Comparison of ENCODE assay signal across 2 cellular contexts in genomic region chr3:46587268-46587667, GRCh38.
TF ChIP-seq lines count a peak whose summit lies in the region.

No MANE protein-coding gene starts in this region.

TF ChIP-seq in WTC11, 78 proteins besides CTCF, POLR2A, EP300 and RAD21:
- TF ChIP-seq IRF1 (CRISPR knock-in tag; IDR thresholded peaks at IDR 0.05) (0 out of 2 replicates have a peak, but pooled peaks have one; percentile 42), MAX (CRISPR knock-in tag; IDR thresholded peaks at IDR 0.05) (peak; percentile 7; the same call in 1 of the 2 replicates), FOXP1 (CRISPR knock-in tag; IDR thresholded peaks at IDR 0.05; ENCODE audit: borderline replicate concordance) (peak; percentile 19; the same call in 1 of the 2 replicates)
TF ChIP-seq in WTC11: peak in this region for 3; not testable (repeated sequence) for 75.

TF ChIP-seq in K562, 482 proteins besides CTCF, POLR2A, EP300 and RAD21:
- 0 out of 2 replicates have a peak, but pooled peaks have one; percentile 24 for TF ChIP-seq OTX1 (CRISPR knock-in tag; IDR thresholded peaks at IDR 0.05)
- peak; percentile 52; the same call in 1 of the 2 replicates for TF ChIP-seq GABPA (tag; conservative IDR thresholded peaks at IDR 0.05; ENCODE audit: low read depth)
- 0 out of 2 replicates have a peak, but pooled peaks have one; percentile 37 for TF ChIP-seq HIVEP1 (CRISPR knock-in tag; IDR thresholded peaks at IDR 0.05)
- TF ChIP-seq SMAD3 (CRISPR knock-in tag; conservative IDR thresholded peaks at IDR 0.05), result 0 out of 2 replicates have a peak, but pooled peaks have one; percentile 57
- 0 out of 2 replicates have a peak, but pooled peaks have one; percentile 24 for TF ChIP-seq ZNF449 (CRISPR knock-in tag; IDR thresholded peaks at IDR 0.05)
- TF ChIP-seq ETV1 (tag; conservative IDR thresholded peaks at IDR 0.05; ENCODE audit: low read depth), result peak; percentile 57; the same call in 1 of the 2 replicates
